Comparison of ENCODE assay signal across 19 cellular contexts in genomic region chr10:114362831-114363355, GRCh38.
"Had no signal": no experiment of that assay in that cellular context is flagged by ENCODE, and none has a peak within 500 bp of the region (broad histone marks: within the 10 kb centered on the region; RNA-seq: fewer than 3 reads in every experiment).

No MANE protein-coding gene starts in this region.

- H3K36me3 ChIP-seq: lower lobe of right lung, neural progenitor cell, sigmoid colon, stomach, tibial artery, upper lobe of left lung had no signal

- H3K9me3 ChIP-seq: lower lobe of right lung, psoas muscle, sigmoid colon, stomach, tibial artery, upper lobe of left lung had no signal

- H3K27ac ChIP-seq: lower lobe of right lung, neural progenitor cell, psoas muscle, sigmoid colon, stomach, tibial artery, upper lobe of left lung had no signal

- H3K4me1 ChIP-seq: lower lobe of right lung, psoas muscle, upper lobe of left lung had no signal

- DNase-seq: effector memory CD4-positive, alpha-beta T cell; erythroblast; head of caudate nucleus; left ventricle myocardium superior; lower lobe of right lung; naive B cell; nucleus accumbens; psoas muscle; right cardiac atrium; sigmoid colon; stimulated activated CD4-positive, alpha-beta T cell treated with anti-CD3 and anti-CD28 coated beads, Interleukin-2, amount 100 ng/mL, for 24 hours; stimulated activated CD4-positive, alpha-beta T cell treated with anti-CD3 and anti-CD28 coated beads, Interleukin-4, amount 100 ng/mL, for 24 hours; stimulated activated naive CD4-positive, alpha-beta T cell treated with Interleukin-2 at 50 U/mL for 16 hours; stomach; tibial artery had no signal

- H3K27me3 ChIP-seq: neural progenitor cell, sigmoid colon, stomach, tibial artery, upper lobe of left lung had no signal

- ATAC-seq: left ventricle myocardium superior; lower lobe of right lung; natural killer cell treated with Interleukin-12 subunit alpha and Interleukin-12 subunit beta and Interleukin-15 and Interleukin-18, amount 100 ng/mL, for 72 hours; psoas muscle; right cardiac atrium; stimulated activated effector memory CD8-positive, alpha-beta T cell treated with anti-CD3 and anti-CD28 coated beads, Interleukin-12 subunit alpha, Interleukin-12 subunit beta, amount 100 ng/mL, for 72 hours had no signal

- H2AFZ ChIP-seq: neural progenitor cell had no signal

- H3K9ac ChIP-seq: neural progenitor cell had no signal

- H3K4me2 ChIP-seq: neural progenitor cell had no signal

- H3K4me3 ChIP-seq: lower lobe of right lung, neural progenitor cell, psoas muscle, sigmoid colon, stomach, tibial artery, upper lobe of left lung had no signal
